25 cellular contexts compared by ENCODE assay signal in the genomic region with DNA sequence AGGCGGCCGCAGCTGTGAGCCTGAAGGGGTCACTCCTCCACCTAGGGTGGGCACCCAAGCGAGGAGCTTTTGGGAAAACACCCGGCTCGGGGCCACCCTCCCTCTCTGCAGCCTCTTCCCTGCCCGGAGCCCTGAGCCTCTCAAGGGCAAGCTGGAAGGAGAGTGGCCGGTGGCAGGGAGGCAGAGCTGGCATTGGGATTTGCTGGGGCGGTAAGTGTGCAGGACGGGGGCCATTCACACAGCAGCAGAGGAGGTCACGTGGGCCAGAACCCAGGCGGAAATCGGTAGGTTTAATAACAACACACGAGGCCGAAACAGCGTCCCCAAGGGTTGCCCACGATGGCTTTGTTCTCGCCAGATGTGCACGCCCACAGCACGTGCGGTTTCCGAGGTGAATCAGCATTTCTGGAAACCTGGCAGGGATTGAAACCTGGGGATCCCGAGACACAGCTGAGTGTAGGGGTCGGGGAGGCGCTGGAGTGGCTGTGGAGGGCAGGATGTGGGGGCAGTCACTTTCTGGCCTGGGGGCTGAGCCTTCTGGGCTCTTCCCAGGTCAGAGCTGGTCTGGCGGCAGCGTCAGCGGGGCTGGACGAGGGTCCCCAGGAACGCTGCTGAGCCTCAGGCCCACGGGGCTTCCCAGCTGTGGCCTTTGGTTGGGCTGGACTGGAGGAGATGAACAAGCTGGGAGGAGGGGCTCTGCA. TPM values are rescaled to one million over a fixed set of nuclear protein-coding genes. Genes with fewer than 3 reads are reported as not detected.
DNase-seq lines count a peak whose midpoint lies in the region; ATAC-seq and TF ChIP-seq lines count a peak whose summit lies in the region.
"Had no signal": no experiment of that assay in that cellular context is flagged by ENCODE, and none has a peak within 500 bp of the region (broad histone marks: within the 10 kb centered on the region; RNA-seq: fewer than 3 reads in every experiment).

No MANE protein-coding gene starts in this region.

- H3K23me2 ChIP-seq in H9 (ENCODE audit: insufficient read length, low read depth, low read length, poor library complexity, severe bottlenecking): no peaks in the 10 kb centered on the region

- H3K4me1 ChIP-seq in right cardiac atrium (ENCODE audit: control insufficient read depth, insufficient read depth, low read length): no peaks in the 10 kb centered on the region
- peaks cover 2 to 7% of the 10 kb centered on the region in 2 experiments; a peak in 2 of 4 replicates for H3K4me1 ChIP-seq in SK-N-SH (ENCODE audit: control insufficient read depth in 1 of 2, insufficient read depth in 2 of 2, low read depth in 1 of 2, low read length in 1 of 2)
- H3K4me1 ChIP-seq in H9 (ENCODE audit: insufficient read depth, low read length): no peaks in the 10 kb centered on the region

- no peak for ATAC-seq in activated naive CD4-positive, alpha-beta T cell treated with anti-CD3 and anti-CD28 coated beads, Interleukin-2, amount 50 U/mL, for 72 hours
- ATAC-seq in right cardiac atrium: no peak
- no peak for ATAC-seq in HG02763 (IDR thresholded peaks at IDR 0.05; ENCODE audit: unreplicated experiment)
- ATAC-seq: esophagus mucosa; left colon; stimulated activated naive B cell treated with anti-CD40 and anti-IgM and Interleukin-4, amounts not matched to agents 10 μg/mL and 1 μg/mL and 100 μg/mL, for 72 hours had no signal

- H2BK15ac ChIP-seq in H9 (ENCODE audit: low read depth, low read length): no peak overlapping the region

- intact Hi-C loops in right cardiac atrium (cut with DNase I): loop anchor here in 1 of 4 donors (10.0 kb wide), 1 partner anchor 357 kb away; no protein-coding TSS in a partner anchor

- no peak overlapping the region for H3K9ac ChIP-seq in SK-N-SH
- H3K9ac ChIP-seq in H9 (ENCODE audit: extremely low read depth, insufficient read length, low read length): no peak overlapping the region

- H3K79me2 ChIP-seq in SK-N-SH (ENCODE audit: insufficient read depth) (no peaks in the 10 kb centered on the region), H9 (ENCODE audit: insufficient read depth, low read length) (no peaks in the 10 kb centered on the region)

- no peak overlapping the region for H3K4ac ChIP-seq in H9 (ENCODE audit: low read depth, low read length)

- H3K14ac ChIP-seq in H9 (ENCODE audit: insufficient read depth, low read length): no peak overlapping the region

- H3K36me3 ChIP-seq in SK-N-SH (replicated peaks in 1 of 2; ENCODE audit: control insufficient read depth in 1 of 2, insufficient read depth in 2 of 2, low read length in 1 of 2): no peaks in the 10 kb centered on the region
- H3K36me3 ChIP-seq: Peyer's patch, thyroid gland had no signal

- no peak overlapping the region for H3K4me3 Mint-ChIP-seq in H9
- H3K4me3 Mint-ChIP-seq: activated CD4-positive, alpha-beta T cell treated with anti-CD3 and anti-CD28 coated beads, Interleukin-2, amount 10 ng/mL, durations not matched to agents 24 days and 14 days; activated naive CD8-positive, alpha-beta T cell; IgD-negative memory B cell; nephron; stimulated activated naive B cell treated with anti-CD40 and anti-IgM and Interleukin-4, amounts not matched to agents 10 μg/mL and 1 μg/mL and 100 μg/mL, for 72 hours had no signal

- no peak overlapping the region for H2BK5ac ChIP-seq in H9 (ENCODE audit: insufficient read length, low read length)

- no peak overlapping the region for H2BK12ac ChIP-seq in H9 (ENCODE audit: insufficient read length, low read depth, low read length)

- H2BK20ac ChIP-seq in H9 (ENCODE audit: low read depth, low read length, poor library complexity, severe bottlenecking): no peak overlapping the region

- H3K56ac ChIP-seq in H9 (ENCODE audit: insufficient read length, low read depth, low read length): no peak overlapping the region

- peak; percentile 42 for DNase-seq in activated naive CD4-positive, alpha-beta T cell treated with Interleukin-2 at 50 U/mL for 16 hours
- DNase-seq in activated naive CD4-positive, alpha-beta T cell treated with anti-CD3 and anti-CD28 coated beads, Interleukin-2, amount 50 U/mL, for 72 hours (ENCODE audit: low spot score in 2 of 2): no peak
- DNase-seq in H4 (ENCODE audit: low spot score): peak; percentile 30
- DNase-seq in OCI-M1 (lab: John Stamatoyannopoulos, UW): peak; percentile 9
- DNase-seq in right cardiac atrium: peak; percentile 12 to 43 (median 18)
- no peak for DNase-seq in SK-N-SH
- no peak for DNase-seq in H9
- DNase-seq: ACHN; activated CD4-positive, alpha-beta T cell treated with anti-CD3 and anti-CD28 coated beads, Interleukin-2, amount 10 ng/mL, durations not matched to agents 24 days and 14 days; cerebellar nuclear complex; effector CD8-positive, alpha-beta T cell; left colon; NCI-H1048; NCI-H1930; NCI-H446; Peyer's patch; stimulated activated CD4-positive, alpha-beta T cell treated with anti-CD3 and anti-CD28 coated beads, Interleukin-1b, Interleukin-23, amount 100 ng/mL, for 48 hours; stimulated activated naive B cell treated with anti-CD40 and anti-IgM and Interleukin-4, amounts not matched to agents 10 μg/mL and 1 μg/mL and 100 μg/mL, for 72 hours; thyroid gland had no signal

- 79% methylated on average over 30 of the region's 30 CpGs for WGBS in right cardiac atrium
- WGBS in SK-N-SH (ENCODE audit: low lambda C conversion rate): 43% methylated on average over 12 of the region's 30 CpGs
- no CpG with 5 or more reads among the region's 30 CpGs for WGBS in H9 (ENCODE audit: extremely low coverage, insufficient read length, low lambda C conversion rate)

- H3K9me3 ChIP-seq in right cardiac atrium (ENCODE audit: control insufficient read depth, low read length) (no peaks in the 10 kb centered on the region), SK-N-SH (no peaks in the 10 kb centered on the region), H9 (ENCODE audit: control insufficient read depth, low read depth, low read length) (no peaks in the 10 kb centered on the region)
- H3K9me3 ChIP-seq: Peyer's patch, thyroid gland had no signal

- TF ChIP-seq CTCF in SK-N-SH (IDR thresholded peaks at IDR 0.05): no peak
- no peak for TF ChIP-seq CTCF in H9 (conservative IDR thresholded peaks at IDR 0.05)

- H2AK5ac ChIP-seq in H9 (ENCODE audit: insufficient read length, low read length): no peak overlapping the region

- CTCF ChIA-PET in SK-N-SH (lab: Yijun Ruan, JAX): interaction anchor here (1.6 to 1.8 kb wide), 2 partner anchors 14 to 247 kb away, joined by 7 to 12 read pairs; no protein-coding TSS in a partner anchor

- H3K36me3 Mint-ChIP-seq in activated naive CD4-positive, alpha-beta T cell treated with anti-CD3 and anti-CD28 coated beads, Interleukin-2, amount 50 U/mL, for 72 hours: no peaks in the 10 kb centered on the region
- H3K36me3 Mint-ChIP-seq in H9 (ENCODE audit: insufficient read depth in 1 of 3, low read depth in 3 of 3): peaks cover 0 to 6% (median 0%) of the 10 kb centered on the region in 3 experiments; a peak in 1 of 7 replicates
- H3K36me3 Mint-ChIP-seq: activated naive CD8-positive, alpha-beta T cell; IgD-negative memory B cell had no signal

- H3K4me3 ChIP-seq in right cardiac atrium (ENCODE audit: low read length) (no peak overlapping the region), SK-N-SH (ENCODE audit: low read depth in 2 of 2, low read length in 1 of 2) (no peak overlapping the region)
- H3K4me3 ChIP-seq: Peyer's patch, thyroid gland had no signal

- peaks cover 66% of the 10 kb centered on the region for H3K27me3 Mint-ChIP-seq in H9 (ENCODE audit: low read depth)

- no peak overlapping the region for H3K27ac Mint-ChIP-seq in activated naive CD4-positive, alpha-beta T cell treated with anti-CD3 and anti-CD28 coated beads, Interleukin-2, amount 50 U/mL, for 72 hours
- no peak overlapping the region for H3K27ac Mint-ChIP-seq in H9
- H3K27ac Mint-ChIP-seq: activated CD4-positive, alpha-beta T cell treated with anti-CD3 and anti-CD28 coated beads, Interleukin-2, amount 10 ng/mL, durations not matched to agents 24 days and 14 days; activated naive CD8-positive, alpha-beta T cell; IgD-negative memory B cell had no signal

- H4K5ac ChIP-seq in H9 (ENCODE audit: insufficient read length, low read depth, low read length): no peak overlapping the region

- H3K9me2 ChIP-seq in SK-N-SH: no peaks in the 10 kb centered on the region

- H4K20me1 ChIP-seq in SK-N-SH (ENCODE audit: insufficient read depth) (no peaks in the 10 kb centered on the region), H9 (ENCODE audit: control insufficient read depth, insufficient read depth, insufficient read length) (no peaks in the 10 kb centered on the region)

- H3K27me3 ChIP-seq in right cardiac atrium (ENCODE audit: control insufficient read depth, insufficient read depth): no peaks in the 10 kb centered on the region
- peaks cover 71% of the 10 kb centered on the region for H3K27me3 ChIP-seq in SK-N-SH (ENCODE audit: insufficient read depth)
- no peaks in the 10 kb centered on the region; the same call in 1 of the 2 replicates for H3K27me3 ChIP-seq in H9 (ENCODE audit: insufficient read depth, low read length)
- H3K27me3 ChIP-seq: Peyer's patch, thyroid gland had no signal

- H3K4me1 Mint-ChIP-seq in H9: 0 out of 4 replicates have a peak, but pooled peaks cover 0 to 2% of the 10 kb centered on the region in 2 experiments
- H3K4me1 Mint-ChIP-seq: nephron had no signal

- no peak overlapping the region for H4K91ac ChIP-seq in H9 (ENCODE audit: insufficient read length, low read depth, low read length)

- H3K23ac ChIP-seq in H9 (ENCODE audit: insufficient read length, low read depth, low read length): no peak overlapping the region

- no peak for TF ChIP-seq RAD21 in SK-N-SH (IDR thresholded peaks at IDR 0.05; ENCODE audit: low read length)

- no peak overlapping the region for H2AFZ ChIP-seq in SK-N-SH (ENCODE audit: low read depth)
- H2AFZ ChIP-seq in H9 (ENCODE audit: low read length): no peak overlapping the region

- no peak overlapping the region for H4K8ac ChIP-seq in H9 (replicated peaks; ENCODE audit: insufficient read length, low read depth, low read length)

- H3K4me2 ChIP-seq in SK-N-SH: no peak overlapping the region
- H3K4me2 ChIP-seq in H9 (ENCODE audit: insufficient read depth, insufficient read length, low read length): no peak overlapping the region

- peaks cover 7 to 11% of the 10 kb centered on the region in 2 donors for H3K9me3 Mint-ChIP-seq in activated naive CD4-positive, alpha-beta T cell treated with anti-CD3 and anti-CD28 coated beads, Interleukin-2, amount 50 U/mL, for 72 hours
- H3K9me3 Mint-ChIP-seq in H9: peaks cover 9 to 13% of the 10 kb centered on the region in 2 experiments; a peak in 4 of 5 replicates
- H3K9me3 Mint-ChIP-seq: IgD-negative memory B cell, nephron had no signal

- no peak overlapping the region for H3K18ac ChIP-seq in H9 (ENCODE audit: insufficient read length, low read depth, low read length)

- H3F3A ChIP-seq in SK-N-SH (replicated peaks; ENCODE audit: insufficient read depth): peaks cover 5% of the 10 kb centered on the region

- H3K79me1 ChIP-seq in H9 (ENCODE audit: insufficient read depth, low read depth, low read length, poor library complexity, severe bottlenecking): no peaks in the 10 kb centered on the region

- H3K27ac ChIP-seq in right cardiac atrium (ENCODE audit: low read length) (no peak overlapping the region), SK-N-SH (ENCODE audit: low read depth in 2 of 2, low read length in 1 of 2) (no peak overlapping the region), H9 (ENCODE audit: insufficient read length, low read depth, low read length) (no peak overlapping the region)
- H3K27ac ChIP-seq: C4-2B, Peyer's patch, thyroid gland had no signal

- POLR2A ChIA-PET in SK-N-SH (lab: Yijun Ruan, JAX): no interaction called here

- H3T11ph ChIP-seq in H9 (ENCODE audit: low read length): no peak overlapping the region

- no peak overlapping the region for H2BK120ac ChIP-seq in H9 (ENCODE audit: low read depth, low read length, poor library complexity, severe bottlenecking)

- no peak for TF ChIP-seq EP300 in SK-N-SH (IDR thresholded peaks at IDR 0.05; ENCODE audit: borderline replicate concordance in 1 of 2, low read depth in 1 of 2, low read length in 1 of 2)

RNA-seq across cellular contexts. Expression of a gene that starts 23.5 kb away (rescaled TPM):
- 10 to 100 TPM; 21.0 to 29.3 TPM for total RNA-seq in activated naive CD4-positive, alpha-beta T cell treated with anti-CD3 and anti-CD28 coated beads, Interleukin-2, amount 50 U/mL, for 72 hours
- total RNA-seq in H4 (2014; rRNA removed; shearing (Covaris generic)): 10.5 and 13.4 TPM in 2 replicates
- total RNA-seq in right cardiac atrium (10 to 100 TPM in 1 of 4 donors, 1 to 10 TPM in 3; 7.7 to 10.1 (median 9.1) TPM), H9 (2021) (36.5 and 36.9 TPM in 2 replicates)
- polyA plus RNA-seq in right cardiac atrium (11.0 TPM), SK-N-SH (2012; rRNA removed) (8.3 and 12.9 TPM in 2 replicates)
- 5.0 and 8.1 TPM in 2 replicates for polyA plus RNA-seq in SK-N-SH (2012; cell fraction: cytosol; rRNA removed)
- polyA plus RNA-seq in SK-N-SH (2012; cell fraction: nucleus; rRNA removed): 17.1 and 25.2 TPM in 2 replicates

RNA-seq across cellular contexts. Expression of a gene that starts 23.6 kb away (rescaled TPM):
- total RNA-seq in activated naive CD4-positive, alpha-beta T cell treated with anti-CD3 and anti-CD28 coated beads, Interleukin-2, amount 50 U/mL, for 72 hours: 10 to 100 TPM; 22.0 to 34.5 TPM
- 3.9 and 4.2 TPM in 2 replicates for total RNA-seq in H4 (2014; rRNA removed; shearing (Covaris generic))
- 10 to 100 TPM in 2 of 4 donors, 1 to 10 TPM in 2; 7.4 to 11.7 (median 10.1) TPM for total RNA-seq in right cardiac atrium
- 10.9 TPM for polyA plus RNA-seq in right cardiac atrium
- 14.4 and 17.3 TPM in 2 replicates for polyA plus RNA-seq in SK-N-SH (2012; rRNA removed)
- polyA plus RNA-seq in SK-N-SH (2012; cell fraction: cytosol; rRNA removed): 4.5 and 5.9 TPM in 2 replicates
- polyA plus RNA-seq in SK-N-SH (2012; cell fraction: nucleus; rRNA removed): 65.1 and 90.9 TPM in 2 replicates
- total RNA-seq in H9 (2021): 37.9 and 38.0 TPM in 2 replicates

Comparison
In these comparisons a context has a peak if more than half of its experiments do, and no peak if none do; other contexts are left out.
1. DNase-seq: peak in activated naive CD4-positive, alpha-beta T cell treated with Interleukin-2 at 50 U/mL for 16 hours (single experiment), H4 (single experiment), OCI-M1 (single experiment) and right cardiac atrium (3 of 3); none in activated naive CD4-positive, alpha-beta T cell treated with anti-CD3 and anti-CD28 coated beads, Interleukin-2, amount 50 U/mL, for 72 hours (0 of 2), SK-N-SH (single experiment) and H9 (single experiment).